ENCODE assay signal across 8 cellular contexts in genomic region chr5:77491783-77492652, GRCh38. TPM values are rescaled to one million over a fixed set of nuclear protein-coding genes. Genes with fewer than 3 reads are reported as not detected.
DNase-seq lines count a peak whose midpoint lies in the region; ATAC-seq, FAIRE-seq and TF ChIP-seq lines count a peak whose summit lies in the region.

Gene WDR41, minus strand, starts transcription at chr5:77492316. Its CDS starts 96 bp downstream, at chr5:77492220.

- intact Hi-C loops in body of pancreas (cut with DNase I) (no loop called here), gastrocnemius medialis (cut with DNase I; ENCODE audit: low total_unique reads) (loop anchor here (1.0 to 5.0 kb wide), 4 partner anchors 285 to 461 kb away; partner anchors contain the start of genes AGGF1 and TBCA)

- FAIRE-seq in A204.1 (lab: Jason Lieb, UNC) (peak; percentile 73), TTC549 (lab: Jason Lieb, UNC) (peak; percentile 26)

- peak; percentile 70 for ATAC-seq in GM18519 (IDR thresholded peaks at IDR 0.05; ENCODE audit: low FRiP score, unreplicated experiment)
- peak; percentile 81 for ATAC-seq in HG03060 (IDR thresholded peaks at IDR 0.05; ENCODE audit: low read depth, unreplicated experiment)
- peak; percentile 94 for ATAC-seq in body of pancreas
- peak; percentile 96 to 97 for ATAC-seq in gastrocnemius medialis

- H3K27me3 ChIP-seq in body of pancreas (no peaks in the 10 kb centered on the region), gastrocnemius medialis (no peaks in the 10 kb centered on the region)

- H3K4me3 ChIP-seq in body of pancreas (peak within 1 kb of the TSS; percentile 55 to 89), gastrocnemius medialis (peak within 1 kb of the TSS; percentile 73 to 82 (median 79))

- DNase-seq in NCI-H2107 treated with DMSO at 0.1 percent for 48 hours (lab: John Stamatoyannopoulos, UW; ENCODE audit: unreplicated experiment) = peak; percentile 41
- DNase-seq in body of pancreas = peak; percentile 88 to 92 (median 91)
- DNase-seq in iPS DF 4.7 (ENCODE audit: extremely low read depth, low spot score) = peak; percentile 51
- peak; percentile 82 for DNase-seq in gastrocnemius medialis

- no peaks in the 10 kb centered on the region for H3K36me3 ChIP-seq in body of pancreas (replicated peaks in 1 of 2; ENCODE audit: insufficient read depth in 1 of 2, low read depth in 2 of 2)
- no peaks in the 10 kb centered on the region for H3K36me3 ChIP-seq in gastrocnemius medialis

- in situ Hi-C loops in gastrocnemius medialis (cut with MboI; ENCODE audit: low sequenced_read_pairs in 4 of 4) = loop anchor here in 1 of 4 donors (25.0 kb wide), 1 partner anchor 355 kb away; no protein-coding TSS in a partner anchor

- peaks cover 15% of the 10 kb centered on the region for H3K4me1 ChIP-seq in body of pancreas
- peaks cover 0 to 4% of the 10 kb centered on the region in 2 donors for H3K4me1 ChIP-seq in gastrocnemius medialis

- 0 to 1% methylated on average over 6 to 87 of the region's 90 CpGs for WGBS in body of pancreas, 2 donors

- no peaks in the 10 kb centered on the region for H3K9me3 ChIP-seq in body of pancreas
- H3K9me3 ChIP-seq in gastrocnemius medialis = no peaks in the 10 kb centered on the region

- H3K27ac ChIP-seq in body of pancreas (peak within 1 kb of the TSS; percentile 89 to 94 (median 94)), gastrocnemius medialis (peak within 1 kb of the TSS; percentile 87 to 94 (median 89))

- TF ChIP-seq CTCF in body of pancreas (IDR thresholded peaks at IDR 0.05) (peak; percentile 85 to 98 (median 92)), gastrocnemius medialis (IDR thresholded peaks at IDR 0.05 in 4 of 5, conservative IDR thresholded peaks at IDR 0.05 in 1 of 5) (peak; percentile 86 to 98 (median 94))

- peak; percentile 69 to 90 (median 88) for TF ChIP-seq POLR2A in body of pancreas (IDR thresholded peaks at IDR 0.05)
- TF ChIP-seq POLR2A in gastrocnemius medialis (IDR thresholded peaks at IDR 0.05) = peak; percentile 58 to 61

RNA-seq across cellular contexts. Expression of gene WDR41, which starts in this region (rescaled TPM):
- total RNA-seq in body of pancreas (10 to 100 TPM; 17.8 to 35.5 TPM), gastrocnemius medialis (10 to 100 TPM; 16.3 to 30.6 (median 19.2) TPM)

Comparison
In these comparisons a context has a peak if more than half of its experiments do, and no peak if none do; other contexts are left out.
1. Peak in every context shown above with its lines: DNase-seq, ATAC-seq, H3K4me3 ChIP-seq and H3K27ac ChIP-seq.
2. DNase-seq: peak in every context shown above with its lines; median percentile 91 in body of pancreas; 82 in gastrocnemius medialis; 51 in iPS DF 4.7; 41 in NCI-H2107 treated with DMSO at 0.1 percent for 48 hours.